In the genomic region with DNA sequence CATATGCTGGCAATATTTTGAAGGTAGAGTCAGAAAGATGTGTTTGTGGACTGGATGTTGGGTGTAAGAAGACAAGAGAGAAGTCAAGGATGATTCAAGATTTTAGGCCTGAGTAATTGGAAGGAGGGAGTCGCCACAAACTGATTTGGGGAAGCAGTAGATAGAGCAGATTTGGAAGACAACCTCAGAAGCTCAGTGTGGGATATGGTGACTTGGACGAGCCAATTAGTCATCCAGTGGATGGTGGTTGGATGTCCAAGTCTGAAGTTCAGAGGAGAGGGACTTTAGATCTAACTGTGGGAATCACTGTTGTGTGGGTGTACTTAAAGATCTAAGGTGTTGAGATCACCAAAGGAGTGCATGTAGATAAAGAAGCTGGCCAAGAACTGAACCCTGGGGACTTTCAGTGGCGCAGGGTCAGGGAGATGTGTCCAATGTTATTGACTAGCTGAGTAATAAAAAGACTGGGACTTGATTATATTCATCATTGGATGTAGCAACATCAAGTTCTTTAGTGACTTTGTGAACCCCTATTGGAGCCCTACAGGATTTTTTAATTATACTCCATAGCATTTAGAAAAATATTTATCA, we compare ENCODE assay signal across 1 cellular context.
TF ChIP-seq lines count a peak whose summit lies in the region.

No MANE protein-coding gene starts in this region.

TF ChIP-seq in K562, 482 proteins besides CTCF, POLR2A, EP300 and RAD21:
- TF ChIP-seq FOSL1 (tag; conservative IDR thresholded peaks at IDR 0.05) = peak; percentile 51; the same call in 1 of the 2 replicates
- TF ChIP-seq, protein P1, sequence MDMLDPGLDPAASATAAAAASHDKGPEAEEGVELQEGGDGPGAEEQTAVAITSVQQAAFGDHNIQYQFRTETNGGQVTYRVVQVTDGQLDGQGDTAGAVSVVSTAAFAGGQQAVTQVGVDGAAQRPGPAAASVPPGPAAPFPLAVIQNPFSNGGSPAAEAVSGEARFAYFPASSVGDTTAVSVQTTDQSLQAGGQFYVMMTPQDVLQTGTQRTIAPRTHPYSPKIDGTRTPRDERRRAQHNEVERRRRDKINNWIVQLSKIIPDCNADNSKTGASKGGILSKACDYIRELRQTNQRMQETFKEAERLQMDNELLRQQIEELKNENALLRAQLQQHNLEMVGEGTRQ (CRISPR knock-in tag; IDR thresholded peaks at IDR 0.05) = no peak
- TF ChIP-seq DNMT1 (IDR thresholded peaks at IDR 0.05) = no peak
- TF ChIP-seq, protein P2, sequence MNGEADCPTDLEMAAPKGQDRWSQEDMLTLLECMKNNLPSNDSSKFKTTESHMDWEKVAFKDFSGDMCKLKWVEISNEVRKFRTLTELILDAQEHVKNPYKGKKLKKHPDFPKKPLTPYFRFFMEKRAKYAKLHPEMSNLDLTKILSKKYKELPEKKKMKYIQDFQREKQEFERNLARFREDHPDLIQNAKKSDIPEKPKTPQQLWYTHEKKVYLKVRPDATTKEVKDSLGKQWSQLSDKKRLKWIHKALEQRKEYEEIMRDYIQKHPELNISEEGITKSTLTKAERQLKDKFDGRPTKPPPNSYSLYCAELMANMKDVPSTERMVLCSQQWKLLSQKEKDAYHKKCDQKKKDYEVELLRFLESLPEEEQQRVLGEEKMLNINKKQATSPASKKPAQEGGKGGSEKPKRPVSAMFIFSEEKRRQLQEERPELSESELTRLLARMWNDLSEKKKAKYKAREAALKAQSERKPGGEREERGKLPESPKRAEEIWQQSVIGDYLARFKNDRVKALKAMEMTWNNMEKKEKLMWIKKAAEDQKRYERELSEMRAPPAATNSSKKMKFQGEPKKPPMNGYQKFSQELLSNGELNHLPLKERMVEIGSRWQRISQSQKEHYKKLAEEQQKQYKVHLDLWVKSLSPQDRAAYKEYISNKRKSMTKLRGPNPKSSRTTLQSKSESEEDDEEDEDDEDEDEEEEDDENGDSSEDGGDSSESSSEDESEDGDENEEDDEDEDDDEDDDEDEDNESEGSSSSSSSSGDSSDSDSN (IDR thresholded peaks at IDR 0.05; ENCODE audit: borderline replicate concordance in 1 of 2, low read depth in 2 of 2, low read length in 2 of 2) = no peak
- TF ChIP-seq, protein P3, sequence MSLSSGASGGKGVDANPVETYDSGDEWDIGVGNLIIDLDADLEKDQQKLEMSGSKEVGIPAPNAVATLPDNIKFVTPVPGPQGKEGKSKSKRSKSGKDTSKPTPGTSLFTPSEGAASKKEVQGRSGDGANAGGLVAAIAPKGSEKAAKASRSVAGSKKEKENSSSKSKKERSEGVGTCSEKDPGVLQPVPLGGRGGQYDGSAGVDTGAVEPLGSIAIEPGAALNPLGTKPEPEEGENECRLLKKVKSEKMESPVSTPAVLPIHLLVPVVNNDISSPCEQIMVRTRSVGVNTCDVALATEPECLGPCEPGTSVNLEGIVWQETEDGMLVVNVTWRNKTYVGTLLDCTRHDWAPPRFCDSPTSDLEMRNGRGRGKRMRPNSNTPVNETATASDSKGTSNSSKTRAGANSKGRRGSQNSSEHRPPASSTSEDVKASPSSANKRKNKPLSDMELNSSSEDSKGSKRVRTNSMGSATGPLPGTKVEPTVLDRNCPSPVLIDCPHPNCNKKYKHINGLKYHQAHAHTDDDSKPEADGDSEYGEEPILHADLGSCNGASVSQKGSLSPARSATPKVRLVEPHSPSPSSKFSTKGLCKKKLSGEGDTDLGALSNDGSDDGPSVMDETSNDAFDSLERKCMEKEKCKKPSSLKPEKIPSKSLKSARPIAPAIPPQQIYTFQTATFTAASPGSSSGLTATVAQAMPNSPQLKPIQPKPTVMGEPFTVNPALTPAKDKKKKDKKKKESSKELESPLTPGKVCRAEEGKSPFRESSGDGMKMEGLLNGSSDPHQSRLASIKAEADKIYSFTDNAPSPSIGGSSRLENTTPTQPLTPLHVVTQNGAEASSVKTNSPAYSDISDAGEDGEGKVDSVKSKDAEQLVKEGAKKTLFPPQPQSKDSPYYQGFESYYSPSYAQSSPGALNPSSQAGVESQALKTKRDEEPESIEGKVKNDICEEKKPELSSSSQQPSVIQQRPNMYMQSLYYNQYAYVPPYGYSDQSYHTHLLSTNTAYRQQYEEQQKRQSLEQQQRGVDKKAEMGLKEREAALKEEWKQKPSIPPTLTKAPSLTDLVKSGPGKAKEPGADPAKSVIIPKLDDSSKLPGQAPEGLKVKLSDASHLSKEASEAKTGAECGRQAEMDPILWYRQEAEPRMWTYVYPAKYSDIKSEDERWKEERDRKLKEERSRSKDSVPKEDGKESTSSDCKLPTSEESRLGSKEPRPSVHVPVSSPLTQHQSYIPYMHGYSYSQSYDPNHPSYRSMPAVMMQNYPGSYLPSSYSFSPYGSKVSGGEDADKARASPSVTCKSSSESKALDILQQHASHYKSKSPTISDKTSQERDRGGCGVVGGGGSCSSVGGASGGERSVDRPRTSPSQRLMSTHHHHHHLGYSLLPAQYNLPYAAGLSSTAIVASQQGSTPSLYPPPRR (CRISPR knock-in tag; IDR thresholded peaks at IDR 0.05; ENCODE audit: borderline replicate concordance) = no peak
- TF ChIP-seq, protein P4, sequence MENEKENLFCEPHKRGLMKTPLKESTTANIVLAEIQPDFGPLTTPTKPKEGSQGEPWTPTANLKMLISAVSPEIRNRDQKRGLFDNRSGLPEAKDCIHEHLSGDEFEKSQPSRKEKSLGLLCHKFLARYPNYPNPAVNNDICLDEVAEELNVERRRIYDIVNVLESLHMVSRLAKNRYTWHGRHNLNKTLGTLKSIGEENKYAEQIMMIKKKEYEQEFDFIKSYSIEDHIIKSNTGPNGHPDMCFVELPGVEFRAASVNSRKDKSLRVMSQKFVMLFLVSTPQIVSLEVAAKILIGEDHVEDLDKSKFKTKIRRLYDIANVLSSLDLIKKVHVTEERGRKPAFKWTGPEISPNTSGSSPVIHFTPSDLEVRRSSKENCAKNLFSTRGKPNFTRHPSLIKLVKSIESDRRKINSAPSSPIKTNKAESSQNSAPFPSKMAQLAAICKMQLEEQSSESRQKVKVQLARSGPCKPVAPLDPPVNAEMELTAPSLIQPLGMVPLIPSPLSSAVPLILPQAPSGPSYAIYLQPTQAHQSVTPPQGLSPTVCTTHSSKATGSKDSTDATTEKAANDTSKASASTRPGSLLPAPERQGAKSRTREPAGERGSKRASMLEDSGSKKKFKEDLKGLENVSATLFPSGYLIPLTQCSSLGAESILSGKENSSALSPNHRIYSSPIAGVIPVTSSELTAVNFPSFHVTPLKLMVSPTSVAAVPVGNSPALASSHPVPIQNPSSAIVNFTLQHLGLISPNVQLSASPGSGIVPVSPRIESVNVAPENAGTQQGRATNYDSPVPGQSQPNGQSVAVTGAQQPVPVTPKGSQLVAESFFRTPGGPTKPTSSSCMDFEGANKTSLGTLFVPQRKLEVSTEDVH (IDR thresholded peaks at IDR 0.05; ENCODE audit: low read depth, partially characterized antibody) = no peak
- peak in 1 of 2 experiments; percentile 55; a peak in 2 of 4 replicates for TF ChIP-seq HDAC1 (IDR thresholded peaks at IDR 0.05)
- no peak for TF ChIP-seq ZNF444 (CRISPR knock-in tag; IDR thresholded peaks at IDR 0.05)
- TF ChIP-seq RCOR1 (IDR thresholded peaks at IDR 0.05; ENCODE audit: borderline replicate concordance in 1 of 2, low read depth in 2 of 2, low read length in 2 of 2) = peak in 1 of 2 experiments; percentile 78; a peak in 2 of 4 replicates
- no peak for TF ChIP-seq PHF8 (IDR thresholded peaks at IDR 0.05; ENCODE audit: borderline replicate concordance, low read length)
- TF ChIP-seq ARID1B (IDR thresholded peaks at IDR 0.05) = 0 out of 2 replicates have a peak, but pooled peaks have one; percentile 10
- TF ChIP-seq CCAR2 (IDR thresholded peaks at IDR 0.05; ENCODE audit: low read depth, low read length) = no peak
- TF ChIP-seq EHMT2 (IDR thresholded peaks at IDR 0.05) = peak; percentile 31; the same call in 1 of the 2 replicates
- no peak for TF ChIP-seq HDAC2 (IDR thresholded peaks at IDR 0.05)
- no peak for TF ChIP-seq ETV5 (CRISPR knock-in tag; IDR thresholded peaks at IDR 0.05; ENCODE audit: low read depth)
- no peak for TF ChIP-seq TRIM28 (IDR thresholded peaks at IDR 0.05)
- peak; percentile 23; the same call in 1 of the 2 replicates for TF ChIP-seq CBFA2T3 (IDR thresholded peaks at IDR 0.05)
- TF ChIP-seq ZFX (CRISPR knock-in tag; IDR thresholded peaks at IDR 0.05) = no peak
- TF ChIP-seq, protein P5, sequence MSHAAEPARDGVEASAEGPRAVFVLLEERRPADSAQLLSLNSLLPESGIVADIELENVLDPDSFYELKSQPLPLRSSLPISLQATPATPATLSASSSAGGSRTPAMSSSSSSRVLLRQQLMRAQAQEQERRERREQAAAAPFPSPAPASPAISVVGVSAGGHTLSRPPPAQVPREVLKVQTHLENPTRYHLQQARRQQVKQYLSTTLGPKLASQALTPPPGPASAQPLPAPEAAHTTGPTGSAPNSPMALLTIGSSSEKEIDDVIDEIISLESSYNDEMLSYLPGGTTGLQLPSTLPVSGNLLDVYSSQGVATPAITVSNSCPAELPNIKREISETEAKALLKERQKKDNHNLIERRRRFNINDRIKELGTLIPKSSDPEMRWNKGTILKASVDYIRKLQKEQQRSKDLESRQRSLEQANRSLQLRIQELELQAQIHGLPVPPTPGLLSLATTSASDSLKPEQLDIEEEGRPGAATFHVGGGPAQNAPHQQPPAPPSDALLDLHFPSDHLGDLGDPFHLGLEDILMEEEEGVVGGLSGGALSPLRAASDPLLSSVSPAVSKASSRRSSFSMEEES (CRISPR knock-in tag; IDR thresholded peaks at IDR 0.05) = no peak
- TF ChIP-seq KDM1A (IDR thresholded peaks at IDR 0.05) = peak; percentile 81 to 87
- TF ChIP-seq, protein P6, sequence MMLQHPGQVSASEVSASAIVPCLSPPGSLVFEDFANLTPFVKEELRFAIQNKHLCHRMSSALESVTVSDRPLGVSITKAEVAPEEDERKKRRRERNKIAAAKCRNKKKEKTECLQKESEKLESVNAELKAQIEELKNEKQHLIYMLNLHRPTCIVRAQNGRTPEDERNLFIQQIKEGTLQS (IDR thresholded peaks at IDR 0.05) = no peak
- TF ChIP-seq, protein P6 (CRISPR knock-in tag; conservative IDR thresholded peaks at IDR 0.05) = no peak
- no peak for TF ChIP-seq RBM39 (optimal IDR thresholded peaks at IDR 0.05; ENCODE audit: low read depth, low read length)
